In genomic region chr2:20179755-20180594, GRCh38 we compare ENCODE assay signal across 11 cellular contexts. TPM values are rescaled to one million over a fixed set of nuclear protein-coding genes. Genes with fewer than 3 reads are reported as not detected.
DNase-seq lines count a peak whose midpoint lies in the region; ATAC-seq, FAIRE-seq and TF ChIP-seq lines count a peak whose summit lies in the region.
"Had no signal": no experiment of that assay in that cellular context is flagged by ENCODE, and none has a peak within 500 bp of the region (broad histone marks: within the 10 kb centered on the region; RNA-seq: fewer than 3 reads in every experiment).

No MANE protein-coding gene starts in this region.

- TF ChIP-seq RAD21 in H1 (IDR thresholded peaks at IDR 0.05 in 1 of 2, conservative IDR thresholded peaks at IDR 0.05 in 1 of 2; ENCODE audit: low read depth in 2 of 2, low read length in 2 of 2), result no peak

- no peak overlapping the region for H2AK5ac ChIP-seq in H1 (ENCODE audit: low read depth, low read length)

- H3K4me1 ChIP-seq in H1 (replicated peaks in 1 of 4; ENCODE audit: control insufficient read depth in 3 of 4, insufficient read depth in 4 of 4, low read length in 3 of 4), result peaks cover 0 to 7% (median 0%) of the 10 kb centered on the region in 4 experiments; a peak in 1 of 7 replicates

- no peak overlapping the region for H2AFZ ChIP-seq in H1 (ENCODE audit: low read length)

- no peak overlapping the region for H3K56ac ChIP-seq in H1 (replicated peaks; ENCODE audit: insufficient read length, low read depth, low read length)

- H3K79me1 ChIP-seq in H1 (ENCODE audit: low read depth, low read length), result no peaks in the 10 kb centered on the region

- TF ChIP-seq EP300 in H1 (IDR thresholded peaks at IDR 0.05; ENCODE audit: borderline replicate concordance in 1 of 2, low read depth in 2 of 2, low read length in 2 of 2), result no peak

- POLR2A ChIA-PET in H1 (lab: Charles Lee; ENCODE audit: partially characterized antibody), result no interaction called here

- no peaks in the 10 kb centered on the region for H3K9me3 ChIP-seq in H1 (ENCODE audit: insufficient read depth in 2 of 2, low read depth in 1 of 2, low read length in 1 of 2)

- H3K36me3 ChIP-seq in H1 (ENCODE audit: control insufficient read depth in 2 of 4, insufficient read depth in 4 of 4, low read length in 3 of 4), result no peaks in the 10 kb centered on the region

- H2BK120ac ChIP-seq in H1 (replicated peaks; ENCODE audit: low read depth, low read length), result no peak overlapping the region

- H3K18ac ChIP-seq in H1 (ENCODE audit: extremely low read depth, low read length), result peak overlapping the region; percentile 4; the same call in 1 of the 2 replicates

- H3K4me3 ChIP-seq in H1 (ENCODE audit: extremely low read depth in 1 of 4, insufficient read depth in 2 of 4, low read depth in 3 of 4, low read length in 4 of 4), result no peak overlapping the region

- TF ChIP-seq CTCF in H1 (IDR thresholded peaks at IDR 0.05; ENCODE audit: control extremely low read depth in 1 of 3, insufficient read depth in 1 of 3, low read depth in 1 of 3, low read length in 3 of 3), result no peak

- H2BK20ac ChIP-seq in H1 (ENCODE audit: low read length), result no peak overlapping the region

- H2BK15ac ChIP-seq in H1 (ENCODE audit: low read length), result no peak overlapping the region; the same call in 1 of the 2 replicates

- H3K23me2 ChIP-seq in H1 (ENCODE audit: low read depth, low read length), result no peaks in the 10 kb centered on the region

- no peak for ATAC-seq in HG03520 (IDR thresholded peaks at IDR 0.05; ENCODE audit: unreplicated experiment)
- ATAC-seq in HG03135 (IDR thresholded peaks at IDR 0.05; ENCODE audit: unreplicated experiment), result no peak
- ATAC-seq: naive thymus-derived CD4-positive, alpha-beta T cell had no signal

- no peak overlapping the region for H4K91ac ChIP-seq in H1 (replicated peaks; ENCODE audit: insufficient read length, low read length)

- DNase-seq in Caki2 (ENCODE audit: low read depth) (peak; percentile 97), LoVo (ENCODE audit: low spot score) (peak; percentile 84), H1 (ENCODE audit: low read depth in 1 of 2, low spot score in 2 of 2) (no peak), mucosa of gallbladder (ENCODE audit: low spot score) (peak; percentile 85), NCI-H2107 treated with DMSO at 0.1 percent for 48 hours (lab: John Stamatoyannopoulos, UW; ENCODE audit: unreplicated experiment) (no peak), NCI-H1417 treated with DMSO at 0.1 percent for 48 hours (lab: John Stamatoyannopoulos, UW) (no peak)
- DNase-seq: activated B cell treated with CpG ODN at 0.5 μM for 24 hours; naive thymus-derived CD4-positive, alpha-beta T cell; stimulated activated CD4-positive, alpha-beta T cell treated with anti-CD3 and anti-CD28 coated beads, Interleukin-1b, Interleukin-23, amount 100 ng/mL, for 48 hours had no signal

- H4K20me1 ChIP-seq in H1 (replicated peaks in 1 of 2; ENCODE audit: control insufficient read depth in 1 of 2, insufficient read depth in 2 of 2, low read length in 2 of 2), result no peaks in the 10 kb centered on the region

- H3K14ac ChIP-seq in H1 (ENCODE audit: insufficient read length), result no peak overlapping the region

- no peak overlapping the region for H3K4ac ChIP-seq in H1 (replicated peaks; ENCODE audit: insufficient read length, low read depth, low read length)

- no peaks in the 10 kb centered on the region for H3K79me2 ChIP-seq in H1 (ENCODE audit: control insufficient read depth in 1 of 2, insufficient read depth in 2 of 2, low read length in 2 of 2)

- 88% methylated on average over 22 of the region's 25 CpGs; no CpG with 5 or more reads in 1 of the 2 experiments for WGBS in H1 (ENCODE audit: extremely low coverage in 1 of 2, insufficient coverage in 1 of 2, insufficient read length in 1 of 2, insufficient replicate concordance in 2 of 2, low coverage in 1 of 2, low lambda C conversion rate in 2 of 2, missing lambda C conversion rate in 1 of 2), 2 experiments

- H3K23ac ChIP-seq in H1 (ENCODE audit: insufficient read length), result no peak overlapping the region

- H4K8ac ChIP-seq in H1 (ENCODE audit: extremely low read depth, insufficient read depth, low read length), result peak overlapping the region; percentile 83

- H3K27ac ChIP-seq in H1 (ENCODE audit: low read depth, low read length), result no peak overlapping the region

- H3K27me3 ChIP-seq in H1 (replicated peaks in 1 of 4; ENCODE audit: control insufficient read depth in 3 of 4, extremely low read depth in 1 of 4, insufficient read depth in 3 of 4, low read length in 3 of 4), result no peaks in the 10 kb centered on the region; a peak in 1 of 7 replicates

- H4K5ac ChIP-seq in H1 (ENCODE audit: insufficient read length, low read depth, low read length), result no peak overlapping the region

- H2BK12ac ChIP-seq in H1 (ENCODE audit: low read depth, low read length), result no peak overlapping the region; the same call in 1 of the 2 replicates

- CTCF ChIA-PET in H1 (lab: Charles Lee; ENCODE audit: partially characterized antibody), result interaction anchor here (0.6 to 17.4 kb wide), 13 partner anchors 11 to 165 kb away, joined by 3 to 163 read pairs (median 4); partner anchors contain the start of gene SDC1

- in situ Hi-C loops in Caki2 (cut with HindIII; ENCODE audit: low pct_unique_long_range_greater_than_20kb, low sequenced_read_pairs), result no loop called here

- no peak overlapping the region for H2BK5ac ChIP-seq in H1 (ENCODE audit: low read depth, low read length)

- no peak for FAIRE-seq in H1 (lab: Jason Lieb, UNC)

- H3K4me2 ChIP-seq in H1 (ENCODE audit: insufficient read depth in 1 of 2, low read depth in 2 of 2, low read length in 2 of 2), result no peak overlapping the region

- TF ChIP-seq POLR2A in H1 (IDR thresholded peaks at IDR 0.05; ENCODE audit: control extremely low read depth in 1 of 2, low read depth in 2 of 2, low read length in 2 of 2), result no peak

- H3K9ac ChIP-seq in H1 (replicated peaks in 1 of 4; ENCODE audit: extremely low read depth in 1 of 4, low read depth in 3 of 4, low read length in 3 of 4), result no peak overlapping the region

TF ChIP-seq in H1, 55 proteins besides CTCF, POLR2A, EP300 and RAD21:
- TF ChIP-seq MAX (IDR thresholded peaks at IDR 0.05) (peak; percentile 65; the same call in 1 of the 2 replicates), E2F6 (IDR thresholded peaks at IDR 0.05) (peak; percentile 38; the same call in 1 of the 2 replicates), JUND (IDR thresholded peaks at IDR 0.05; ENCODE audit: low read length) (no peak), GTF2F1 (IDR thresholded peaks at IDR 0.05; ENCODE audit: borderline replicate concordance, low read depth, low read length) (no peak)

RNA-seq across cellular contexts. Expression of gene SDC1, which starts 45.0 kb away (rescaled TPM):
- 187 and 188 TPM in 2 replicates for total RNA-seq in Caki2 (2014; rRNA removed; shearing (Covaris generic); ENCODE audit: low replicate concordance)
- 45.3 and 46.3 TPM in 2 replicates for total RNA-seq in H1 (2021; fragmentation: NEBNext Ultra II Directional; extraction: Animal tissue kit (Norgen Biotek cat#: 25700))
- 71.4 and 73.3 TPM in 2 replicates for polyA plus RNA-seq in H1 (2011; rRNA removed)
- polyA plus RNA-seq in H1 (2011; cell fraction: cytosol; rRNA removed), result 46.5 TPM
- 43.3 TPM for polyA plus RNA-seq in H1 (2011; cell fraction: nucleus; rRNA removed)
- polyA plus RNA-seq in H1 (2012, experiment 1 of 2), result 31.0 to 43.9 TPM (median 41.3 TPM) in 4 replicates
- polyA plus RNA-seq in H1 (2012, experiment 2 of 2), result 37.8 TPM
- 39.8 TPM for polyA plus RNA-seq in H1 (2013, experiment 1 of 2)
- 52.2 TPM for polyA plus RNA-seq in H1 (2013, experiment 2 of 2)
- 18.9 and 23.2 TPM in 2 replicates for polyA minus RNA-seq in H1 (2011; rRNA and poly(A)+ RNA removed)
- polyA minus RNA-seq in H1 (2011; cell fraction: cytosol; rRNA and poly(A)+ RNA removed), result 38.7 TPM
- 18.5 TPM for polyA minus RNA-seq in H1 (2011; cell fraction: nucleus; rRNA and poly(A)+ RNA removed)
- total RNA-seq in mucosa of gallbladder, result 1,059 TPM
- total RNA-seq: activated B cell treated with CpG ODN at 0.5 μM for 24 hours had no signal
- polyA plus RNA-seq: naive thymus-derived CD4-positive, alpha-beta T cell had no signal

Comparison
In these comparisons a context has a peak if more than half of its experiments do, and no peak if none do; other contexts are left out.
1. DNase-seq: peak in Caki2 (single experiment), LoVo (single experiment) and mucosa of gallbladder (single experiment); none in H1 (0 of 2), NCI-H2107 treated with DMSO at 0.1 percent for 48 hours (single experiment) and NCI-H1417 treated with DMSO at 0.1 percent for 48 hours (single experiment).